17 cellular contexts compared by ENCODE assay signal in genomic region chr2:127288274-127288673, GRCh38.
"Had no signal": no experiment of that assay in that cellular context is flagged by ENCODE, and none has a peak within 500 bp of the region (broad histone marks: within the 10 kb centered on the region; RNA-seq: fewer than 3 reads in every experiment).

No MANE protein-coding gene starts in this region.

- H3K9me3 ChIP-seq: esophagus squamous epithelium, right atrium auricular region had no signal

- H3K27me3 Mint-ChIP-seq: naive thymus-derived CD4-positive, alpha-beta T cell had no signal

- H3K27ac ChIP-seq: esophagus squamous epithelium, hepatocyte, left ventricle myocardium inferior, right atrium auricular region had no signal

- H3K4me3 ChIP-seq: esophagus squamous epithelium, hepatocyte, left ventricle myocardium inferior, lung, right atrium auricular region had no signal

- H3K4me3 Mint-ChIP-seq: naive thymus-derived CD4-positive, alpha-beta T cell had no signal

- DNase-seq: effector memory CD4-positive, alpha-beta T cell; esophagus squamous epithelium; foreskin melanocyte; head of caudate nucleus; kidney; left cardiac atrium; left ventricle myocardium inferior; mesendoderm; naive thymus-derived CD4-positive, alpha-beta T cell; posterior cingulate gyrus; small intestine; stimulated activated CD4-positive, alpha-beta T cell treated with anti-CD3 and anti-CD28 coated beads, Interleukin-12 subunit alpha, Interleukin-12 subunit beta, amount 100 ng/mL, for 4 hours; stimulated activated naive CD4-positive, alpha-beta T cell treated with Interleukin-2 at 50 U/mL for 16 hours; trophoblast cell had no signal

- FAIRE-seq: kidney, small intestine had no signal

- H2AFZ ChIP-seq: hepatocyte had no signal

- H3K27me3 ChIP-seq: esophagus squamous epithelium, hepatocyte, right atrium auricular region had no signal

- H3K4me2 ChIP-seq: hepatocyte had no signal

- ATAC-seq: left cardiac atrium; naive thymus-derived CD4-positive, alpha-beta T cell had no signal
